In the genomic region with DNA sequence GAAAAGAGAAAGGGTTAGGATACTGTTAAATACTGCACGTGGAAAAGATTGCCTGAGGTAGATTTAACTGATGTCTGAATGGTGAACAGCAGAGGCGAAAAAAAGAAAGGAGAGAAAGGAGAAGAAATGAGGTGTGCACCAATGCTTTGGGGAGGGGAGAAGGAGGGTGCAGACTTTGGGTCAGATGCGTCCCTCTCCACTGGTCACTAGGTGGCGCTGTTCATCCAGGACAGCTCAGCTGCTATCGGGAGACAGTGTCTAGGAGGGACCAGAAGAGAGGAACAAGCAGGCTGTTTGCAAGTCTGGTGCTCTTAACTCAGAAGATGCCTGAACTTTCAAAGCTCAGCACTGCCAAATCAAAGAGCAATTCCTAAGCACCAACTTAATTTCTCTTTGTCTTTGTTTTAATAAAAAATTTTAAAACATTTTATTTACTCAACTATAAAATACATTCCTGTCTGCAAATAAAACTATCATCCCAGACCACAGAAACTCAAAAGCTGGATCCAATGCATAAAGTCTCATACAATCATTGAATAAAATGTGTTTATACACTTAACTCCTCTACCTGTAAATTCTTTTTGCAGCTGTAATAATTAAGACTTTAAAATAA, we compare ENCODE assay signal across 8 cellular contexts.
DNase-seq lines count a peak whose midpoint lies in the region; ATAC-seq, FAIRE-seq and TF ChIP-seq lines count a peak whose summit lies in the region.

No MANE protein-coding gene starts in this region.

- H3K4me1 ChIP-seq in foreskin keratinocyte, result no peaks in the 10 kb centered on the region

- ATAC-seq in foreskin keratinocyte, result peak; percentile 98

- TF ChIP-seq CTCF in GM20000 (IDR thresholded peaks at IDR 0.05; ENCODE audit: extremely low read depth, missing control alignments), result peak; percentile 91
- peak; percentile 93 for TF ChIP-seq CTCF in foreskin keratinocyte (conservative IDR thresholded peaks at IDR 0.05)

- peak; percentile 27 for FAIRE-seq in urothelium cell line (lab: Jason Lieb, UNC)

- H3K27ac ChIP-seq in foreskin keratinocyte, result no peak overlapping the region

- peak; percentile 89 for DNase-seq in DMS53 (lab: John Stamatoyannopoulos, UW)
- DNase-seq in GM20000 (ENCODE audit: low spot score), result peak; percentile 77
- peak; percentile 78 for DNase-seq in HT-29 (ENCODE audit: low spot score)
- DNase-seq in NOMO-1 (lab: John Stamatoyannopoulos, UW; ENCODE audit: unreplicated experiment in 2 of 2), result peak; percentile 46 to 81
- DNase-seq in activated T-cell treated with anti-CD3 and anti-CD28 coated beads for 24 hours (ENCODE audit: low read depth), result peak; percentile 35
- DNase-seq in foreskin keratinocyte, result peak in 1 of 2 donors; percentile 48
- peak; percentile 79 for DNase-seq in occipital lobe (lab: John Stamatoyannopoulos, UW)
- DNase-seq in urothelium cell line (ENCODE audit: low spot score), result peak; percentile 81

- H3K27me3 ChIP-seq in foreskin keratinocyte, result peaks cover 7% of the 10 kb centered on the region
